Comparison of ENCODE assay signal across 1 cellular context in the genomic region with DNA sequence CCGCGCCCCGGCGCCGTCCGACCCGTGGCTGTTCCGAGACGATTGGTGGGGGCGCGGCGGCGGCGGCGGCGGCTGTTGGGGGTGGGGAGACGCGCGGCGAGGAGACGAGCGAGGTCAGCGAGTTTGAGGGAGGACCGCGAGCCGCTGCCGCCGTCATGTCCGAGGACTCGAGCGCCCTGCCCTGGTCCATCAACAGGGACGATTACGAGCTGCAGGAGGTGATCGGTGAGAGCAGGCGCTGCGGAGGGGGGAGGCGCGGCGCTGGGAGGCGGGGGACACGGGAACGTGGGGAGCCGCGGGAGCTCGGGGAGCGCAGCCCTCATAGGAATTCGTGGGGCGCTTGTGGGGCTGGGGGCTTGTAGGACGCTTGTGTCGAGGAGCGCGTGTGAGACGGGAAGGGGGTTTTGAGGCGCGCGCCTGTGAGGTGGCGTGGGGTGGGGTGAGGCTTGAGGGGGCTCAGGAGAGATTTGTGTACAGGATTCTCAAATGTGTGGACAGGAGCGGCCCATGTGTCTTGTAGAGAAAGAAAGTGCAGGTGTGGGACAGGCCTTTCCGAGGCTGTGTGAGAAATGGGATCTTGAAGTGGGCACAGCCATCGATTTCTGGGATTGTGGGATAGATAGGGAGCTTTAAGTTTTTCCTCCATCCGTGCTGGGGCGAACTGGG.
A peak's percentile ranks its signal among the peaks of the same experiment; 100 is the strongest.
TF ChIP-seq lines count a peak whose summit lies in the region.

No MANE protein-coding gene starts in this region.

TF ChIP-seq in HEK293, 187 proteins besides CTCF, POLR2A, EP300 and RAD21 (continued from another document):
- TF ChIP-seq, protein P1, sequence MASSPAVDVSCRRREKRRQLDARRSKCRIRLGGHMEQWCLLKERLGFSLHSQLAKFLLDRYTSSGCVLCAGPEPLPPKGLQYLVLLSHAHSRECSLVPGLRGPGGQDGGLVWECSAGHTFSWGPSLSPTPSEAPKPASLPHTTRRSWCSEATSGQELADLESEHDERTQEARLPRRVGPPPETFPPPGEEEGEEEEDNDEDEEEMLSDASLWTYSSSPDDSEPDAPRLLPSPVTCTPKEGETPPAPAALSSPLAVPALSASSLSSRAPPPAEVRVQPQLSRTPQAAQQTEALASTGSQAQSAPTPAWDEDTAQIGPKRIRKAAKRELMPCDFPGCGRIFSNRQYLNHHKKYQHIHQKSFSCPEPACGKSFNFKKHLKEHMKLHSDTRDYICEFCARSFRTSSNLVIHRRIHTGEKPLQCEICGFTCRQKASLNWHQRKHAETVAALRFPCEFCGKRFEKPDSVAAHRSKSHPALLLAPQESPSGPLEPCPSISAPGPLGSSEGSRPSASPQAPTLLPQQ (tag by site-specific recombination; IDR thresholded peaks at IDR 0.05), result no peak
- TF ChIP-seq ZIC2 (tag by site-specific recombination; IDR thresholded peaks at IDR 0.05) (peak; percentile 67), ZNF561 (tag by site-specific recombination; IDR thresholded peaks at IDR 0.05; ENCODE audit: borderline replicate concordance) (no peak), YY2 (tag by site-specific recombination; IDR thresholded peaks at IDR 0.05) (no peak), HOXD13 (CRISPR knock-in tag; IDR thresholded peaks at IDR 0.05; ENCODE audit: borderline replicate concordance) (no peak), ZNF747 (tag by site-specific recombination; IDR thresholded peaks at IDR 0.05) (no peak), ZNF654 (tag by site-specific recombination; IDR thresholded peaks at IDR 0.05; ENCODE audit: low read depth) (no peak), ZNF549 (tag by site-specific recombination; IDR thresholded peaks at IDR 0.05) (no peak), BCL11B (tag by site-specific recombination; IDR thresholded peaks at IDR 0.05; ENCODE audit: low read depth) (no peak), ZNF175 (tag by site-specific recombination; IDR thresholded peaks at IDR 0.05) (no peak), ZNF366 (tag by site-specific recombination; conservative IDR thresholded peaks at IDR 0.05) (no peak), ZNF768 (tag by site-specific recombination; IDR thresholded peaks at IDR 0.05) (no peak), ZNF521 (tag by site-specific recombination; IDR thresholded peaks at IDR 0.05) (no peak), ZNF121 (tag by site-specific recombination; IDR thresholded peaks at IDR 0.05) (peak; percentile 6; the same call in 1 of the 2 replicates), ZNF48 (tag by site-specific recombination; IDR thresholded peaks at IDR 0.05) (no peak), ZNF416 (tag by site-specific recombination; IDR thresholded peaks at IDR 0.05) (no peak), ZNF529 (tag by site-specific recombination; IDR thresholded peaks at IDR 0.05; ENCODE audit: insufficient replicate concordance) (no peak), ZBTB20 (tag by site-specific recombination; IDR thresholded peaks at IDR 0.05) (peak; percentile 46), ZEB2 (tag by site-specific recombination; IDR thresholded peaks at IDR 0.05) (no peak), BCL11A (tag by site-specific recombination; IDR thresholded peaks at IDR 0.05; ENCODE audit: low read depth) (no peak), ZNF677 (tag by site-specific recombination; IDR thresholded peaks at IDR 0.05) (no peak)
- TF ChIP-seq, protein P2, sequence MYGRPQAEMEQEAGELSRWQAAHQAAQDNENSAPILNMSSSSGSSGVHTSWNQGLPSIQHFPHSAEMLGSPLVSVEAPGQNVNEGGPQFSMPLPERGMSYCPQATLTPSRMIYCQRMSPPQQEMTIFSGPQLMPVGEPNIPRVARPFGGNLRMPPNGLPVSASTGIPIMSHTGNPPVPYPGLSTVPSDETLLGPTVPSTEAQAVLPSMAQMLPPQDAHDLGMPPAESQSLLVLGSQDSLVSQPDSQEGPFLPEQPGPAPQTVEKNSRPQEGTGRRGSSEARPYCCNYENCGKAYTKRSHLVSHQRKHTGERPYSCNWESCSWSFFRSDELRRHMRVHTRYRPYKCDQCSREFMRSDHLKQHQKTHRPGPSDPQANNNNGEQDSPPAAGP (tag by site-specific recombination; IDR thresholded peaks at IDR 0.05), result no peak
- TF ChIP-seq, protein P3, sequence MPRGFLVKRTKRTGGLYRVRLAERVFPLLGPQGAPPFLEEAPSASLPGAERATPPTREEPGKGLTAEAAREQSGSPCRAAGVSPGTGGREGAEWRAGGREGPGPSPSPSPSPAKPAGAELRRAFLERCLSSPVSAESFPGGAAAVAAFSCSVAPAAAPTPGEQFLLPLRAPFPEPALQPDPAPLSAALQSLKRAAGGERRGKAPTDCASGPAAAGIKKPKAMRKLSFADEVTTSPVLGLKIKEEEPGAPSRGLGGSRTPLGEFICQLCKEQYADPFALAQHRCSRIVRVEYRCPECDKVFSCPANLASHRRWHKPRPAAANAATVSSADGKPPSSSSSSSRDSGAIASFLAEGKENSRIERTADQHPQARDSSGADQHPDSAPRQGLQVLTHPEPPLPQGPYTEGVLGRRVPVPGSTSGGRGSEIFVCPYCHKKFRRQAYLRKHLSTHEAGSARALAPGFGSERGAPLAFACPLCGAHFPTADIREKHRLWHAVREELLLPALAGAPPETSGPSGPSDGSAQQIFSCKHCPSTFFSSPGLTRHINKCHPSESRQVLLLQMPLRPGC (tag by site-specific recombination; IDR thresholded peaks at IDR 0.05), result no peak
- TF ChIP-seq, protein P4, sequence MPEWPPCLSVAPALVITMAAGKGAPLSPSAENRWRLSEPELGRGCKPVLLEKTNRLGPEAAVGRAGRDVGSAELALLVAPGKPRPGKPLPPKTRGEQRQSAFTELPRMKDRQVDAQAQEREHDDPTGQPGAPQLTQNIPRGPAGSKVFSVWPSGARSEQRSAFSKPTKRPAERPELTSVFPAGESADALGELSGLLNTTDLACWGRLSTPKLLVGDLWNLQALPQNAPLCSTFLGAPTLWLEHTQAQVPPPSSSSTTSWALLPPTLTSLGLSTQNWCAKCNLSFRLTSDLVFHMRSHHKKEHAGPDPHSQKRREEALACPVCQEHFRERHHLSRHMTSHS (tag by site-specific recombination; IDR thresholded peaks at IDR 0.05), result no peak
- TF ChIP-seq, protein P5, sequence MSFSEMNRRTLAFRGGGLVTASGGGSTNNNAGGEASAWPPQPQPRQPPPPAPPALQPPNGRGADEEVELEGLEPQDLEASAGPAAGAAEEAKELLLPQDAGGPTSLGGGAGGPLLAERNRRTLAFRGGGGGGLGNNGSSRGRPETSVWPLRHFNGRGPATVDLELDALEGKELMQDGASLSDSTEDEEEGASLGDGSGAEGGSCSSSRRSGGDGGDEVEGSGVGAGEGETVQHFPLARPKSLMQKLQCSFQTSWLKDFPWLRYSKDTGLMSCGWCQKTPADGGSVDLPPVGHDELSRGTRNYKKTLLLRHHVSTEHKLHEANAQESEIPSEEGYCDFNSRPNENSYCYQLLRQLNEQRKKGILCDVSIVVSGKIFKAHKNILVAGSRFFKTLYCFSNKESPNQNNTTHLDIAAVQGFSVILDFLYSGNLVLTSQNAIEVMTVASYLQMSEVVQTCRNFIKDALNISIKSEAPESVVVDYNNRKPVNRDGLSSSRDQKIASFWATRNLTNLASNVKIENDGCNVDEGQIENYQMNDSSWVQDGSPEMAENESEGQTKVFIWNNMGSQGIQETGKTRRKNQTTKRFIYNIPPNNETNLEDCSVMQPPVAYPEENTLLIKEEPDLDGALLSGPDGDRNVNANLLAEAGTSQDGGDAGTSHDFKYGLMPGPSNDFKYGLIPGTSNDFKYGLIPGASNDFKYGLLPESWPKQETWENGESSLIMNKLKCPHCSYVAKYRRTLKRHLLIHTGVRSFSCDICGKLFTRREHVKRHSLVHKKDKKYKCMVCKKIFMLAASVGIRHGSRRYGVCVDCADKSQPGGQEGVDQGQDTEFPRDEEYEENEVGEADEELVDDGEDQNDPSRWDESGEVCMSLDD (tag by site-specific recombination; IDR thresholded peaks at IDR 0.05), result 0 out of 2 replicates have a peak, but pooled peaks have one; percentile 38
- TF ChIP-seq, protein P6, sequence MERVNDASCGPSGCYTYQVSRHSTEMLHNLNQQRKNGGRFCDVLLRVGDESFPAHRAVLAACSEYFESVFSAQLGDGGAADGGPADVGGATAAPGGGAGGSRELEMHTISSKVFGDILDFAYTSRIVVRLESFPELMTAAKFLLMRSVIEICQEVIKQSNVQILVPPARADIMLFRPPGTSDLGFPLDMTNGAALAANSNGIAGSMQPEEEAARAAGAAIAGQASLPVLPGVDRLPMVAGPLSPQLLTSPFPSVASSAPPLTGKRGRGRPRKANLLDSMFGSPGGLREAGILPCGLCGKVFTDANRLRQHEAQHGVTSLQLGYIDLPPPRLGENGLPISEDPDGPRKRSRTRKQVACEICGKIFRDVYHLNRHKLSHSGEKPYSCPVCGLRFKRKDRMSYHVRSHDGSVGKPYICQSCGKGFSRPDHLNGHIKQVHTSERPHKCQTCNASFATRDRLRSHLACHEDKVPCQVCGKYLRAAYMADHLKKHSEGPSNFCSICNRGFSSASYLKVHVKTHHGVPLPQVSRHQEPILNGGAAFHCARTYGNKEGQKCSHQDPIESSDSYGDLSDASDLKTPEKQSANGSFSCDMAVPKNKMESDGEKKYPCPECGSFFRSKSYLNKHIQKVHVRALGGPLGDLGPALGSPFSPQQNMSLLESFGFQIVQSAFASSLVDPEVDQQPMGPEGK (tag by site-specific recombination; IDR thresholded peaks at IDR 0.05), result peak; percentile 44; the same call in 1 of the 2 replicates
- TF ChIP-seq, protein P7, sequence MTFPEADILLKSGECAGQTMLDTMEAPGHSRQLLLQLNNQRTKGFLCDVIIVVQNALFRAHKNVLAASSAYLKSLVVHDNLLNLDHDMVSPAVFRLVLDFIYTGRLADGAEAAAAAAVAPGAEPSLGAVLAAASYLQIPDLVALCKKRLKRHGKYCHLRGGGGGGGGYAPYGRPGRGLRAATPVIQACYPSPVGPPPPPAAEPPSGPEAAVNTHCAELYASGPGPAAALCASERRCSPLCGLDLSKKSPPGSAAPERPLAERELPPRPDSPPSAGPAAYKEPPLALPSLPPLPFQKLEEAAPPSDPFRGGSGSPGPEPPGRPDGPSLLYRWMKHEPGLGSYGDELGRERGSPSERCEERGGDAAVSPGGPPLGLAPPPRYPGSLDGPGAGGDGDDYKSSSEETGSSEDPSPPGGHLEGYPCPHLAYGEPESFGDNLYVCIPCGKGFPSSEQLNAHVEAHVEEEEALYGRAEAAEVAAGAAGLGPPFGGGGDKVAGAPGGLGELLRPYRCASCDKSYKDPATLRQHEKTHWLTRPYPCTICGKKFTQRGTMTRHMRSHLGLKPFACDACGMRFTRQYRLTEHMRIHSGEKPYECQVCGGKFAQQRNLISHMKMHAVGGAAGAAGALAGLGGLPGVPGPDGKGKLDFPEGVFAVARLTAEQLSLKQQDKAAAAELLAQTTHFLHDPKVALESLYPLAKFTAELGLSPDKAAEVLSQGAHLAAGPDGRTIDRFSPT (tag by site-specific recombination; IDR thresholded peaks at IDR 0.05), result no peak
- TF ChIP-seq, protein P8, sequence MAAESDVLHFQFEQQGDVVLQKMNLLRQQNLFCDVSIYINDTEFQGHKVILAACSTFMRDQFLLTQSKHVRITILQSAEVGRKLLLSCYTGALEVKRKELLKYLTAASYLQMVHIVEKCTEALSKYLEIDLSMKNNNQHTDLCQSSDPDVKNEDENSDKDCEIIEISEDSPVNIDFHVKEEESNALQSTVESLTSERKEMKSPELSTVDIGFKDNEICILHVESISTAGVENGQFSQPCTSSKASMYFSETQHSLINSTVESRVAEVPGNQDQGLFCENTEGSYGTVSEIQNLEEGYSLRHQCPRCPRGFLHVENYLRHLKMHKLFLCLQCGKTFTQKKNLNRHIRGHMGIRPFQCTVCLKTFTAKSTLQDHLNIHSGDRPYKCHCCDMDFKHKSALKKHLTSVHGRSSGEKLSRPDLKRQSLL (tag by site-specific recombination; IDR thresholded peaks at IDR 0.05), result no peak
TF ChIP-seq in HEK293: peak in this region for 16.
